In genomic region chr12:5861426-5861825, GRCh38 we compare ENCODE assay signal across 36 cellular contexts.
"Had no signal": no experiment of that assay in that cellular context is flagged by ENCODE, and none has a peak within 500 bp of the region (broad histone marks: within the 10 kb centered on the region; RNA-seq: fewer than 3 reads in every experiment).

No MANE protein-coding gene starts in this region.

- DNase-seq: Karpas-422, Kasumi-1, KG1, MG63, MM.1S, MV-4-11, NCI-H1048, NCI-H1092, NCI-H1092 treated with DMSO at 0.1 percent for 48 hours, NCI-H1105, NCI-H1105 treated with DMSO at 0.1 percent for 48 hours, NCI-H1417, NCI-H1417 treated with DMSO at 0.1 percent for 48 hours, NCI-H1436, NCI-H1436 treated with DMSO at 0.1 percent for 48 hours, NCI-H146, NCI-H1694, NCI-H1694 treated with DMSO at 0.1 percent for 48 hours, NCI-H187, NCI-H187 treated with DMSO at 0.1 percent for 48 hours, NCI-H1930, NCI-H2029, NCI-H2029 treated with DMSO at 0.1 percent for 48 hours, NCI-H2081, NCI-H2081 treated with DMSO at 0.1 percent for 48 hours, NCI-H2107, NCI-H2171, NCI-H2171 treated with DMSO at 0.1 percent for 48 hours, NCI-H2227 treated with DMSO at 0.1 percent for 48 hours, NCI-H226, NCI-H345, NCI-H446, NCI-H446 treated with DMSO at 0.1 percent for 48 hours, NCI-H510A, NCI-H510A treated with DMSO at 0.1 percent for 48 hours had no signal

- H3K9ac ChIP-seq: KMS-11 had no signal

- H3K27ac ChIP-seq: KMS-11 had no signal

- H3K4me2 ChIP-seq: KMS-11 had no signal

- H3K36me3 ChIP-seq: MG63 had no signal

- H3K4me3 ChIP-seq: MG63 had no signal

- H3K9me3 ChIP-seq: MG63 had no signal
